In genomic region chr5:151164687-151165392, GRCh38 we compare ENCODE assay signal across 8 cellular contexts. TPM values are rescaled to one million over a fixed set of nuclear protein-coding genes. Genes with fewer than 3 reads are reported as not detected.
A peak's percentile ranks its signal among the peaks of the same experiment; 100 is the strongest.
DNase-seq lines count a peak whose midpoint lies in the region; ATAC-seq and TF ChIP-seq lines count a peak whose summit lies in the region.

No MANE protein-coding gene starts in this region.

- no peaks in the 10 kb centered on the region for H3K4me1 ChIP-seq in NT2/D1 (ENCODE audit: insufficient read depth, insufficient read length)

- peak overlapping the region in 2 of 10 donors; percentile 3 to 14 for H3K4me3 Mint-ChIP-seq in naive thymus-derived CD8-positive, alpha-beta T cell
- no peak overlapping the region for H3K4me3 Mint-ChIP-seq in stimulated activated naive CD8-positive, alpha-beta T cell treated with anti-CD3 and anti-CD28 coated beads, Interleukin-15, Interleukin-2, amounts not matched to agents 100 ng/mL and 50 ng/mL, for 24 hours

- POLR2A ChIA-PET in naive thymus-derived CD8-positive, alpha-beta T cell (lab: Charles Lee), result interaction anchor here (0.6 to 5.3 kb wide), 20 partner anchors 9 to 108 kb away, joined by 3 to 60 read pairs (median 4); partner anchors contain the start of genes CCDC69 and GM2A

- DNase-seq in COLO829 (ENCODE audit: low spot score) (peak; percentile 66), NT2/D1 (ENCODE audit: low read depth, low spot score) (peak; percentile 57), erythroblast (lab: John Stamatoyannopoulos, UW) (peak; percentile 73 to 83)
- peak; percentile 81 for DNase-seq in activated CD8-positive, alpha-beta memory T cell treated with anti-CD3 and anti-CD28 coated beads, Interleukin-2, amount 50 U/mL, for 48 hours
- DNase-seq in naive thymus-derived CD8-positive, alpha-beta T cell, result peak; percentile 56 to 90 (median 82)

- peak; percentile 74 for ATAC-seq in GM19438 (IDR thresholded peaks at IDR 0.05; ENCODE audit: low read depth, unreplicated experiment)
- peak; percentile 81 for ATAC-seq in HG03558 (IDR thresholded peaks at IDR 0.05; ENCODE audit: extremely low read depth, unreplicated experiment)
- ATAC-seq in naive thymus-derived CD8-positive, alpha-beta T cell, result peak; percentile 94 to 99

- peaks cover 14 to 37% (median 33%) of the 10 kb centered on the region in 4 donors for H3K4me1 Mint-ChIP-seq in naive thymus-derived CD8-positive, alpha-beta T cell
- H3K4me1 Mint-ChIP-seq in stimulated activated naive CD8-positive, alpha-beta T cell treated with anti-CD3 and anti-CD28 coated beads, Interleukin-15, Interleukin-2, amounts not matched to agents 100 ng/mL and 50 ng/mL, for 24 hours (ENCODE audit: low read depth), result peaks cover 22% of the 10 kb centered on the region

- H3K9me3 ChIP-seq in NT2/D1 (ENCODE audit: insufficient read depth, low read length), result no peaks in the 10 kb centered on the region

- no peaks in the 10 kb centered on the region for H3K36me3 ChIP-seq in NT2/D1 (ENCODE audit: insufficient read depth, insufficient read length, low read length)

- no peak overlapping the region for H3K9ac ChIP-seq in NT2/D1 (ENCODE audit: insufficient read length, low read depth)

- no peaks in the 10 kb centered on the region for H3K36me3 Mint-ChIP-seq in naive thymus-derived CD8-positive, alpha-beta T cell
- H3K36me3 Mint-ChIP-seq in stimulated activated naive CD8-positive, alpha-beta T cell treated with anti-CD3 and anti-CD28 coated beads, Interleukin-15, Interleukin-2, amounts not matched to agents 100 ng/mL and 50 ng/mL, for 24 hours (ENCODE audit: low read depth), result no peaks in the 10 kb centered on the region

- H3K27me3 ChIP-seq in NT2/D1 (ENCODE audit: insufficient read depth, insufficient read length), result no peaks in the 10 kb centered on the region

- peak overlapping the region; percentile 11 to 85 (median 66) for H3K27ac Mint-ChIP-seq in naive thymus-derived CD8-positive, alpha-beta T cell
- peak overlapping the region; percentile 19 for H3K27ac Mint-ChIP-seq in stimulated activated naive CD8-positive, alpha-beta T cell treated with anti-CD3 and anti-CD28 coated beads, Interleukin-15, Interleukin-2, amounts not matched to agents 100 ng/mL and 50 ng/mL, for 24 hours

- no peaks in the 10 kb centered on the region for H3K9me3 Mint-ChIP-seq in naive thymus-derived CD8-positive, alpha-beta T cell
- H3K9me3 Mint-ChIP-seq in stimulated activated naive CD8-positive, alpha-beta T cell treated with anti-CD3 and anti-CD28 coated beads, Interleukin-15, Interleukin-2, amounts not matched to agents 100 ng/mL and 50 ng/mL, for 24 hours, result no peaks in the 10 kb centered on the region

- H3K4me3 ChIP-seq in NT2/D1 (ENCODE audit: insufficient read length, low read depth), result no peak overlapping the region

- no peak for TF ChIP-seq POLR2A in erythroblast (IDR thresholded peaks at IDR 0.05; ENCODE audit: low read length)

- no peaks in the 10 kb centered on the region for H3K27me3 Mint-ChIP-seq in naive thymus-derived CD8-positive, alpha-beta T cell
- H3K27me3 Mint-ChIP-seq in stimulated activated naive CD8-positive, alpha-beta T cell treated with anti-CD3 and anti-CD28 coated beads, Interleukin-15, Interleukin-2, amounts not matched to agents 100 ng/mL and 50 ng/mL, for 24 hours, result no peaks in the 10 kb centered on the region

RNA-seq across cellular contexts. Expression of gene ANXA6, which starts 7.3 kb away (rescaled TPM):
- total RNA-seq in naive thymus-derived CD8-positive, alpha-beta T cell, result 100 to 1,000 TPM; 334 to 359 TPM
- 100 to 1,000 TPM; 242 to 318 (median 254) TPM for polyA plus RNA-seq in naive thymus-derived CD8-positive, alpha-beta T cell

RNA-seq across cellular contexts. Expression of gene CCDC69, which starts 59.1 kb away (rescaled TPM):
- total RNA-seq in naive thymus-derived CD8-positive, alpha-beta T cell, result 100 to 1,000 TPM; 131 to 151 TPM
- 100 to 1,000 TPM in 1 of 3 donors, 10 to 100 TPM in 2; 79.8 to 130 (median 98.1) TPM for polyA plus RNA-seq in naive thymus-derived CD8-positive, alpha-beta T cell
